Comparison of ENCODE assay signal across 16 cellular contexts in genomic region chrX:136752796-136753195, GRCh38. TPM values are rescaled to one million over a fixed set of nuclear protein-coding genes. Genes with fewer than 3 reads are reported as not detected.
DNase-seq lines count a peak whose midpoint lies in the region; ATAC-seq, FAIRE-seq and TF ChIP-seq lines count a peak whose summit lies in the region.
"Had no signal": no experiment of that assay in that cellular context is flagged by ENCODE, and none has a peak within 500 bp of the region (broad histone marks: within the 10 kb centered on the region; RNA-seq: fewer than 3 reads in every experiment).

No MANE protein-coding gene starts in this region.

- no peaks in the 10 kb centered on the region for H3K36me3 Mint-ChIP-seq in endodermal cell (ENCODE audit: low read depth)
- H3K36me3 Mint-ChIP-seq: type B pancreatic cell had no signal

- no peak for TF ChIP-seq EP300 in K562 (IDR thresholded peaks at IDR 0.05; ENCODE audit: low read length)

- no peak overlapping the region for H4K8ac ChIP-seq in mesenchymal stem cell (ENCODE audit: low read length)

- no peak overlapping the region for H2BK12ac ChIP-seq in mesenchymal stem cell (ENCODE audit: low read length in 2 of 2)

- H4K20me1 ChIP-seq in K562 (replicated peaks; ENCODE audit: control insufficient read depth, insufficient read depth, low read length), result no peaks in the 10 kb centered on the region

- H2AFZ ChIP-seq in K562 (ENCODE audit: low read depth, low read length) (no peak overlapping the region), mesenchymal stem cell (ENCODE audit: low read depth, low read length) (no peak overlapping the region)

- H3K27me3 ChIP-seq in K562 (ENCODE audit: control insufficient read depth in 2 of 2, insufficient read depth in 2 of 2, low read length in 2 of 2) (no peaks in the 10 kb centered on the region), mesenchymal stem cell (ENCODE audit: control insufficient read depth in 1 of 2, insufficient read depth in 1 of 2, low read length in 2 of 2) (no peaks in the 10 kb centered on the region), endodermal cell (ENCODE audit: control insufficient read depth, insufficient read depth, low read length, poor library complexity, severe bottlenecking) (no peaks in the 10 kb centered on the region)
- H3K27me3 ChIP-seq: pancreas, Peyer's patch had no signal

- CTCF ChIA-PET in K562 (lab: Yijun Ruan, JAX; ENCODE audit: low intra/inter-chr PET ratio), result no interaction called here

- H3K79me2 ChIP-seq in K562 (ENCODE audit: control insufficient read depth, insufficient read depth, low read length), result no peaks in the 10 kb centered on the region

- H2BK15ac ChIP-seq in mesenchymal stem cell (ENCODE audit: low read depth, poor library complexity, severe bottlenecking), result no peak overlapping the region

- H2BK120ac ChIP-seq in mesenchymal stem cell (ENCODE audit: low read depth, low read length), result no peak overlapping the region

- in situ Hi-C loops in K562 (cut with MboI), result no loop called here

- no peaks in the 10 kb centered on the region for H3K36me3 ChIP-seq in K562 (ENCODE audit: control insufficient read depth, insufficient read depth, low read length)
- no peaks in the 10 kb centered on the region for H3K36me3 ChIP-seq in mesenchymal stem cell (ENCODE audit: control insufficient read depth in 1 of 2, insufficient read depth in 2 of 2, low read depth in 1 of 2, low read length in 2 of 2)
- H3K36me3 ChIP-seq in endodermal cell (ENCODE audit: control insufficient read depth, insufficient read depth, low read length), result no peaks in the 10 kb centered on the region
- H3K36me3 ChIP-seq: pancreas, Peyer's patch had no signal

- WGBS in K562 (ENCODE audit: insufficient coverage, low coverage, missing lambda C conversion rate), result 18% methylated on average over 2 of the region's 2 CpGs
- WGBS in mesenchymal stem cell, result no CpG with 5 or more reads among the region's 2 CpGs
- 96% methylated on average over 2 of the region's 2 CpGs; no CpG with 5 or more reads in 1 of the 2 experiments for WGBS in endodermal cell (ENCODE audit: insufficient coverage in 1 of 2, insufficient read length in 1 of 2), 2 experiments

- no peaks in the 10 kb centered on the region for H3K4me1 Mint-ChIP-seq in endodermal cell

- H3K4me2 ChIP-seq in K562 (ENCODE audit: insufficient read depth, low read length), result no peak overlapping the region
- H3K4me2 ChIP-seq in mesenchymal stem cell (ENCODE audit: low read length, poor library complexity, severe bottlenecking), result no peak overlapping the region

- H3K18ac ChIP-seq in mesenchymal stem cell (ENCODE audit: low read depth in 1 of 2, low read length in 2 of 2), result no peak overlapping the region

- no peak overlapping the region for H3K14ac ChIP-seq in mesenchymal stem cell (ENCODE audit: low read length in 2 of 2)

- TF ChIP-seq RAD21 in K562 (CRISPR knock-in tag; conservative IDR thresholded peaks at IDR 0.05 in 1 of 2, IDR thresholded peaks at IDR 0.05 in 1 of 2), result no peak

- no peak overlapping the region for H3K4me3 Mint-ChIP-seq in endodermal cell
- H3K4me3 Mint-ChIP-seq: activated T-cell treated with anti-CD3 and anti-CD28 coated beads, Interleukin-2, amount 50 U/mL, for 4 hours; type B pancreatic cell had no signal

- H3K4me3 ChIP-seq in AG10803 (ENCODE audit: low read length) (no peak overlapping the region), K562 (no peak overlapping the region), coronary artery (no peak overlapping the region), mesenchymal stem cell (ENCODE audit: insufficient read depth in 1 of 2, low read depth in 1 of 2, low read length in 2 of 2) (no peak overlapping the region), endodermal cell (ENCODE audit: low read length) (no peak overlapping the region)
- H3K4me3 ChIP-seq: pancreas, Peyer's patch had no signal

- H3K27me3 Mint-ChIP-seq in endodermal cell (ENCODE audit: insufficient read depth), result peaks cover 2% of the 10 kb centered on the region
- H3K27me3 Mint-ChIP-seq: type B pancreatic cell had no signal

- H3K9me3 Mint-ChIP-seq in endodermal cell, result peaks cover 41% of the 10 kb centered on the region
- H3K9me3 Mint-ChIP-seq: activated T-cell treated with anti-CD3 and anti-CD28 coated beads, Interleukin-2, amount 50 U/mL, for 4 hours; type B pancreatic cell had no signal

- ATAC-seq in K562, result no peak
- ATAC-seq: activated CD4-positive, CD25-positive, alpha-beta regulatory T cell treated with anti-CD3 and anti-CD28 coated beads, Interleukin-2, amount 50 U/mL, for 24 hours; activated T-cell treated with anti-CD3 and anti-CD28 coated beads, Interleukin-2, amount 50 U/mL, for 4 hours had no signal

- no peak overlapping the region for H2BK5ac ChIP-seq in mesenchymal stem cell (ENCODE audit: low read depth, low read length, poor library complexity, severe bottlenecking)

- H3K27ac ChIP-seq in K562 (ENCODE audit: extremely low read depth, low read depth, low read length), result no peak overlapping the region
- H3K27ac ChIP-seq in coronary artery, result peak overlapping the region in 1 of 2 donors; percentile 12
- H3K27ac ChIP-seq in mesenchymal stem cell (ENCODE audit: low read length, poor library complexity, severe bottlenecking), result no peak overlapping the region
- H3K27ac ChIP-seq in endodermal cell (ENCODE audit: low read depth, low read length), result no peak overlapping the region
- H3K27ac ChIP-seq: pancreas, Peyer's patch had no signal

- no peak overlapping the region for H4K91ac ChIP-seq in mesenchymal stem cell (ENCODE audit: low read length)

- no peak overlapping the region for H2AK5ac ChIP-seq in mesenchymal stem cell (ENCODE audit: low read length, severe bottlenecking)

- H3K9ac ChIP-seq in K562 (ENCODE audit: insufficient read depth in 1 of 2, low read depth in 2 of 2, low read length in 2 of 2) (no peak overlapping the region), mesenchymal stem cell (ENCODE audit: low read length) (no peak overlapping the region), endodermal cell (ENCODE audit: extremely low read depth, low read length, poor library complexity, severe bottlenecking) (no peak overlapping the region)

- peak; percentile 32 for DNase-seq in AG10803 (ENCODE audit: low read depth)
- DNase-seq in EH (ENCODE audit: low read depth), result peak; percentile 52
- no peak for DNase-seq in K562 (ENCODE audit: extremely low read depth in 1 of 4, low spot score in 3 of 4)
- DNase-seq in left kidney (ENCODE audit: low read depth, low spot score), result peak; percentile 17
- no peak for DNase-seq in coronary artery (ENCODE audit: low spot score)
- no peak for DNase-seq in mesenchymal stem cell
- no peak for DNase-seq in endodermal cell
- DNase-seq in LoVo (ENCODE audit: low spot score), result no peak
- DNase-seq: activated T-cell treated with anti-CD3 and anti-CD28 coated beads, Interleukin-2, amount 50 U/mL, for 4 hours; C1 segment of cervical spinal cord; effector CD4-positive, alpha-beta T cell; NCI-H2029 treated with DMSO at 0.1 percent for 48 hours; pancreas; Peyer's patch had no signal

- H3K4me1 ChIP-seq in K562 (replicated peaks in 1 of 2; ENCODE audit: control insufficient read depth in 2 of 2, insufficient read depth in 2 of 2, low read length in 2 of 2) (peaks cover 4 to 8% of the 10 kb centered on the region in 2 experiments; a peak in 3 of 5 replicates), mesenchymal stem cell (ENCODE audit: control insufficient read depth, insufficient read depth, low read depth, low read length) (peaks cover 2% of the 10 kb centered on the region), endodermal cell (ENCODE audit: control insufficient read depth, insufficient read depth, low read length) (no peaks in the 10 kb centered on the region)
- H3K4me1 ChIP-seq: pancreas, Peyer's patch had no signal

- no peak for TF ChIP-seq CTCF in AG10803 (conservative IDR thresholded peaks at IDR 0.05; ENCODE audit: low read length)
- TF ChIP-seq CTCF in K562 (IDR thresholded peaks at IDR 0.05 in 2 of 3, conservative IDR thresholded peaks at IDR 0.05 in 1 of 3; ENCODE audit: insufficient read depth in 2 of 3, low read depth in 1 of 3, low read length in 3 of 3), result no peak
- TF ChIP-seq CTCF in coronary artery (IDR thresholded peaks at IDR 0.05), result no peak
- no peak for TF ChIP-seq CTCF in endodermal cell (conservative IDR thresholded peaks at IDR 0.05)

- no TSS peak for BruUV-seq in K562 (replicated peaks; lab: Mats Ljungman, UMichigan)

- H3K23ac ChIP-seq in mesenchymal stem cell (ENCODE audit: low read length in 2 of 2), result no peak overlapping the region

- H3K27ac Mint-ChIP-seq in endodermal cell, result no peak overlapping the region
- H3K27ac Mint-ChIP-seq: type B pancreatic cell had no signal

- H3K9me3 ChIP-seq in K562 (replicated peaks; ENCODE audit: control insufficient read depth, insufficient read depth, low read depth, low read length) (no peaks in the 10 kb centered on the region), mesenchymal stem cell (ENCODE audit: control insufficient read depth, low read length) (no peaks in the 10 kb centered on the region), endodermal cell (ENCODE audit: control insufficient read depth, low read length) (no peaks in the 10 kb centered on the region)
- H3K9me3 ChIP-seq: pancreas, Peyer's patch had no signal

- no peak for TF ChIP-seq POLR2A in K562 (conservative IDR thresholded peaks at IDR 0.05)

- no peaks in the 10 kb centered on the region for H3K9me1 ChIP-seq in K562 (ENCODE audit: control insufficient read depth, insufficient read depth, low read length)

- no peaks in the 10 kb centered on the region for H3K79me1 ChIP-seq in mesenchymal stem cell (replicated peaks; ENCODE audit: low read length, poor library complexity, severe bottlenecking)

- H3K4ac ChIP-seq in mesenchymal stem cell (ENCODE audit: low read depth in 1 of 2, low read length in 2 of 2), result no peak overlapping the region

- intact Hi-C loops in K562 (cut with micrococcal nuclease), result no loop called here

- POLR2A ChIA-PET in K562 (lab: Yijun Ruan, JAX), result interaction anchor here (0.8 to 3.9 kb wide), 8 partner anchors 8 to 128 kb away, joined by 3 to 14 read pairs (median 4); partner anchors contain the start of gene RBMX

- no peak for FAIRE-seq in K562 (lab: Jason Lieb, UNC)
- FAIRE-seq: pancreas had no signal

RNA-seq across cellular contexts. Expression of gene ARHGEF6, which starts 27.9 kb away (rescaled TPM):
- 2.3 and 4.7 TPM in 2 replicates for total RNA-seq in K562 (2011; cell fraction: chromatin; rRNA removed; ENCODE audit: low replicate concordance)
- 1.3 TPM in 2 replicates for total RNA-seq in K562 (2011; cell fraction: nucleolus; rRNA removed)
- total RNA-seq in K562 (2011; cell fraction: nucleoplasm; rRNA removed), result 2.0 and 4.1 TPM in 2 replicates
- 7.4 and 9.5 TPM in 2 replicates for total RNA-seq in K562 (2014; rRNA removed)
- 14.3 and 15.9 TPM in 2 replicates for total RNA-seq in K562 (2014; rRNA removed; fragmentation: Illumina TruSeq; extraction: Trizol)
- 20.7 and 22.1 TPM in 2 replicates for total RNA-seq in K562 (2015; rRNA removed; fragmentation: Illumina TruSeq; extraction: Trizol)
- total RNA-seq in K562 (2021), result 10.4 and 10.9 TPM in 2 replicates
- 15.1 and 15.3 TPM in 2 replicates for polyA plus RNA-seq in K562 (2011; rRNA removed)
- 4.4 and 8.8 TPM in 2 replicates for polyA plus RNA-seq in K562 (2011; cell fraction: cytosol; rRNA removed)
- polyA plus RNA-seq in K562 (2011; cell fraction: nucleus; rRNA removed), result 8.9 and 13.1 TPM in 2 replicates
- polyA plus RNA-seq in K562 (2012), result 24.2 and 44.4 TPM in 2 replicates
- polyA plus RNA-seq in K562 (2014; fragmentation: Illumina TruSeq; extraction: Trizol), result 15.2 and 18.0 TPM in 2 replicates
- polyA plus RNA-seq in K562 (2014; fragmentation: Nextera tagmentation; extraction: Ambion mirVana), result 1 to 10 TPM; 2.9 to 5.0 TPM
- 13.3 and 14.1 TPM in 2 replicates for polyA plus RNA-seq in K562 (2014; rRNA removed)
- polyA minus RNA-seq in K562 (2011; rRNA and poly(A)+ RNA removed), result 13.3 and 15.4 TPM in 2 replicates
- 4.0 and 5.6 TPM in 2 replicates for polyA minus RNA-seq in K562 (2011; cell fraction: cytosol; rRNA and poly(A)+ RNA removed)
- 2.4 and 7.1 TPM in 2 replicates for polyA minus RNA-seq in K562 (2011; cell fraction: nucleus; rRNA and poly(A)+ RNA removed)
- 2.7 TPM for polyA plus RNA-seq in mesenchymal stem cell (2013, experiment 1 of 2)
- polyA plus RNA-seq in mesenchymal stem cell (2013, experiment 2 of 2), result 2.9 TPM
- total RNA-seq in endodermal cell, result 1 to 10 TPM; 1.8 to 2.7 TPM
- polyA plus RNA-seq in endodermal cell (2013, experiment 1 of 2), result 4.0 TPM
- polyA plus RNA-seq in endodermal cell (2013, experiment 2 of 2), result 3.8 TPM

Comparison
In these comparisons a context has a peak if more than half of its experiments do, and no peak if none do; other contexts are left out.
1. DNase-seq: peak in AG10803 (single experiment), EH (single experiment) and left kidney (single experiment); none in K562 (0 of 4), coronary artery (single experiment), mesenchymal stem cell (single experiment), endodermal cell (single experiment) and LoVo (single experiment).